9 cellular contexts compared by ENCODE assay signal in the genomic region with DNA sequence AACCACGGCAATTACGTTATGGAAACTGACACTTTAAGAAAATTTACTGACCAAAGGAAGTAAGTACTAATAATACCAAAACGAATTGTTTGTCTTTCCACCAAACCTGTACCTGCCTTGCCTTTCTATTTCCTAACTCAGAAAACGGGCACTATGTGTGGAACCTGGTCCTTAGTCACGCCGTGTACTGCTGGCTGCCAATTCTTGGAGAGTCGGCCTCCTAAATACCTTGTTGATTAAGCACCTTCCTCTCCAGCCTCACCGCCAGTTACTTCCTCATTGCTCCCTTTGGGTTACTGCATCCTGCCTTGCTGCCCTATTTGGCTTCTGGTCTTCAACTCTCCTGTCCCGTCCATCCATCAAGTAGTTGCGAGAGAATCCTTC. TPM values are rescaled to one million over a fixed set of nuclear protein-coding genes. Genes with fewer than 3 reads are reported as not detected.
A peak's percentile ranks its signal among the peaks of the same experiment; 100 is the strongest.
DNase-seq lines count a peak whose midpoint lies in the region; ATAC-seq and TF ChIP-seq lines count a peak whose summit lies in the region.
"Not testable (repeated sequence)": the region's sequence is repeated elsewhere in the genome, so short reads cannot be mapped to it uniquely, and the experiment has no call there.
"Had no signal": no experiment of that assay in that cellular context is flagged by ENCODE, and none has a peak within 500 bp of the region (broad histone marks: within the 10 kb centered on the region; RNA-seq: fewer than 3 reads in every experiment).

No MANE protein-coding gene starts in this region.

- H3K36me3 Mint-ChIP-seq in activated CD4-positive, alpha-beta T cell treated with anti-CD3 and anti-CD28 coated beads for 36 hours (ENCODE audit: low read depth); nephron progenitor cell (ENCODE audit: low read depth); type B pancreatic cell: not testable (repeated sequence)
- peaks cover 15% of the 10 kb centered on the region for H3K36me3 Mint-ChIP-seq in MCF 10A (ENCODE audit: insufficient read depth, unreplicated experiment)

- TF ChIP-seq CTCF in GM06990 (IDR thresholded peaks at IDR 0.05; ENCODE audit: insufficient read depth, low read length, poor library complexity, severe bottlenecking); MCF 10A (IDR thresholded peaks at IDR 0.05; ENCODE audit: unreplicated experiment); nephron progenitor cell (IDR thresholded peaks at IDR 0.05); type B pancreatic cell (conservative IDR thresholded peaks at IDR 0.05): not testable (repeated sequence)

- not testable (repeated sequence) for H3K27me3 Mint-ChIP-seq in activated CD4-positive, alpha-beta T cell treated with anti-CD3 and anti-CD28 coated beads for 36 hours; MCF 10A (ENCODE audit: insufficient read depth, unreplicated experiment)
- H3K27me3 Mint-ChIP-seq in nephron progenitor cell (ENCODE audit: low read depth, poor library complexity) (peaks cover 63% of the 10 kb centered on the region), type B pancreatic cell (peaks cover 56% of the 10 kb centered on the region)

- not testable (repeated sequence) for H3K27me3 ChIP-seq in GM06990 (replicated peaks; ENCODE audit: control insufficient read depth, insufficient read depth, low read length)

- H3K36me3 ChIP-seq in GM06990 (ENCODE audit: control insufficient read depth, insufficient read depth, low read length): not testable (repeated sequence)

- peaks cover 45% of the 10 kb centered on the region for H3K4me1 Mint-ChIP-seq in activated CD4-positive, alpha-beta T cell treated with anti-CD3 and anti-CD28 coated beads for 36 hours
- H3K4me1 Mint-ChIP-seq in MCF 10A (ENCODE audit: insufficient read depth, unreplicated experiment); type B pancreatic cell (ENCODE audit: unreplicated experiment): not testable (repeated sequence)
- peaks cover 19% of the 10 kb centered on the region for H3K4me1 Mint-ChIP-seq in nephron progenitor cell

- peak overlapping the region; percentile 88 for H3K4me3 Mint-ChIP-seq in activated CD4-positive, alpha-beta T cell treated with anti-CD3 and anti-CD28 coated beads for 36 hours
- H3K4me3 Mint-ChIP-seq in MCF 10A (ENCODE audit: unreplicated experiment) (peak overlapping the region; percentile 87), nephron progenitor cell (peak overlapping the region; percentile 98), type B pancreatic cell (peak overlapping the region; percentile 94)

- peak overlapping the region; percentile 90 for H3K27ac Mint-ChIP-seq in activated CD4-positive, alpha-beta T cell treated with anti-CD3 and anti-CD28 coated beads for 36 hours
- H3K27ac Mint-ChIP-seq in MCF 10A (ENCODE audit: low read depth, unreplicated experiment): peak overlapping the region; percentile 93
- H3K27ac Mint-ChIP-seq in nephron progenitor cell: not testable (repeated sequence)
- peak overlapping the region; percentile 93 for H3K27ac Mint-ChIP-seq in type B pancreatic cell

- peak overlapping the region; percentile 14; the same call in 1 of the 2 replicates for H3K4me3 ChIP-seq in GM06990 (replicated peaks; ENCODE audit: low read depth, low read length)

- CTCF ChIA-PET in activated CD4-positive, alpha-beta T cell treated with anti-CD3 and anti-CD28 coated beads for 36 hours (lab: Charles Lee): interaction anchor here (0.7 kb wide), 1 partner anchor 739 kb away, joined by 3 read pairs; no protein-coding TSS in a partner anchor
- CTCF ChIA-PET in MCF 10A (lab: Yijun Ruan, JAX): interaction anchor here (0.5 to 1.8 kb wide), 4 partner anchors 9 to 203 kb away, joined by 4 to 12 read pairs (median 7); no protein-coding TSS in a partner anchor

- H3K9me3 Mint-ChIP-seq in activated CD4-positive, alpha-beta T cell treated with anti-CD3 and anti-CD28 coated beads for 36 hours (ENCODE audit: low read depth); MCF 10A (ENCODE audit: unreplicated experiment); type B pancreatic cell: not testable (repeated sequence)
- peaks cover 23% of the 10 kb centered on the region for H3K9me3 Mint-ChIP-seq in nephron progenitor cell

- not testable (repeated sequence) for DNase-seq in GM06990 (ENCODE audit: extremely low read depth, insufficient read length); left cardiac atrium; nephron progenitor cell; type B pancreatic cell (ENCODE audit: extremely low spot score, unreplicated experiment)
- DNase-seq in NCI-H748 (lab: John Stamatoyannopoulos, UW; ENCODE audit: unreplicated experiment) (peak; percentile 33), MCF 10A (ENCODE audit: unreplicated experiment) (peak; percentile 34)
- peak; percentile 31 for DNase-seq in activated CD4-positive, alpha-beta T cell treated with anti-CD3 and anti-CD28 coated beads for 36 hours

- ATAC-seq in HG02642 (IDR thresholded peaks at IDR 0.05; ENCODE audit: poor library complexity, unreplicated experiment) (peak; percentile 26), left cardiac atrium (peak; percentile 3 to 23)
- peak; percentile 13 for ATAC-seq in activated CD4-positive, alpha-beta T cell treated with anti-CD3 and anti-CD28 coated beads for 36 hours

- intact Hi-C loops in activated CD4-positive, alpha-beta T cell treated with anti-CD3 and anti-CD28 coated beads for 36 hours (cut with DNase I, micrococcal nuclease): loop anchor here (1.0 to 10.0 kb wide), 5 partner anchors 9 to 204 kb away; a partner anchor contains a TSS
- intact Hi-C loops in MCF 10A (cut with micrococcal nuclease); left cardiac atrium (cut with DNase I): not testable (repeated sequence)

- BruUV-seq in MCF 10A (replicated peaks; lab: Mats Ljungman, UMichigan): not testable (repeated sequence)

- POLR2A ChIA-PET in activated CD4-positive, alpha-beta T cell treated with anti-CD3 and anti-CD28 coated beads for 36 hours (lab: Charles Lee): not testable (repeated sequence)
- POLR2A ChIA-PET in MCF 10A (lab: Yijun Ruan, JAX): interaction anchor here (0.9 to 2.7 kb wide), 8 partner anchors 9 to 252 kb away, joined by 3 to 19 read pairs (median 8); a partner anchor contains a TSS

RNA-seq across cellular contexts. Expression of a gene that starts 9.1 kb away (rescaled TPM):
- total RNA-seq in activated CD4-positive, alpha-beta T cell treated with anti-CD3 and anti-CD28 coated beads for 36 hours: not detected
- total RNA-seq in MCF 10A (2022) (not detected in 2 replicates), left cardiac atrium (10 to 100 TPM; 42.9 to 53.7 TPM), type B pancreatic cell (ENCODE audit: low replicate concordance) (0.17 TPM in 1 of 2 replicates, not detected in the other)
- total RNA-seq: pulmonary artery endothelial cell had no signal

RNA-seq across cellular contexts. Expression of a gene that starts 16.2 kb away (rescaled TPM):
- under 1 TPM; 0.11 to 0.14 TPM for total RNA-seq in activated CD4-positive, alpha-beta T cell treated with anti-CD3 and anti-CD28 coated beads for 36 hours
- 0.28 and 0.52 TPM in 2 replicates for total RNA-seq in MCF 10A (2022)
- 1 to 10 TPM; 2.8 to 3.2 TPM for total RNA-seq in left cardiac atrium
- 0.77 and 1.0 TPM in 2 replicates for total RNA-seq in type B pancreatic cell (ENCODE audit: low replicate concordance)

RNA-seq across cellular contexts. Expression of a gene that starts 35.3 kb away (rescaled TPM):
- not detected for total RNA-seq in activated CD4-positive, alpha-beta T cell treated with anti-CD3 and anti-CD28 coated beads for 36 hours
- not detected in 2 replicates for total RNA-seq in MCF 10A (2022)
- total RNA-seq in left cardiac atrium: 10 to 100 TPM; 37.9 to 48.7 TPM
- total RNA-seq in type B pancreatic cell (ENCODE audit: low replicate concordance): 0.62 and 2.1 TPM in 2 replicates
- total RNA-seq: pulmonary artery endothelial cell had no signal

Comparison
In these comparisons a context has a peak if more than half of its experiments do, and no peak if none do; other contexts are left out.
1. RNA of a gene that starts 9.1 kb away (total RNA-seq): 42.9 to 53.7 TPM in left cardiac atrium; 0.17 TPM in type B pancreatic cell, not detected in activated CD4-positive, alpha-beta T cell treated with anti-CD3 and anti-CD28 coated beads for 36 hours and not detected in MCF 10A; every median in the first group is over 10 times any median in the second.
2. RNA of a gene that starts 35.3 kb away (total RNA-seq): 37.9 to 48.7 TPM in left cardiac atrium; 0.62 to 2.1 TPM in type B pancreatic cell, not detected in MCF 10A and not detected in activated CD4-positive, alpha-beta T cell treated with anti-CD3 and anti-CD28 coated beads for 36 hours; every median in the first group is over 10 times any median in the second.
3. Peak in every context shown above with its lines, with median percentiles within 50 percentile points of each other: ATAC-seq and H3K4me3 Mint-ChIP-seq.